ENCODE assay signal across 8 cellular contexts in genomic region chr19:4077800-4078683, GRCh38. TPM values are rescaled to one million over a fixed set of nuclear protein-coding genes. Genes with fewer than 3 reads are reported as not detected.
DNase-seq lines count a peak whose midpoint lies in the region; ATAC-seq and TF ChIP-seq lines count a peak whose summit lies in the region.

No MANE protein-coding gene starts in this region.

- peak; percentile 75 to 85 (median 84) for DNase-seq in Peyer's patch
- peak; percentile 36 for DNase-seq in MCF 10A (ENCODE audit: unreplicated experiment)
- peak; percentile 50 for DNase-seq in medulla oblongata (ENCODE audit: extremely low spot score)
- DNase-seq in testis: peak; percentile 76
- DNase-seq in NCI-H345 treated with DMSO at 0.1 percent for 48 hours (lab: John Stamatoyannopoulos, UW; ENCODE audit: unreplicated experiment): no peak

- no peaks in the 10 kb centered on the region for H3K27me3 ChIP-seq in Peyer's patch
- H3K27me3 ChIP-seq in testis: no peaks in the 10 kb centered on the region

- H3K4me3 ChIP-seq in Peyer's patch: peak overlapping the region; percentile 41 to 53 (median 50)
- H3K4me3 ChIP-seq in testis: peak overlapping the region; percentile 55 to 65

- peak overlapping the region; percentile 36 for H3K4me3 Mint-ChIP-seq in MCF 10A (ENCODE audit: unreplicated experiment)

- no peaks in the 10 kb centered on the region for H3K9me3 Mint-ChIP-seq in MCF 10A (ENCODE audit: unreplicated experiment)

- no peaks in the 10 kb centered on the region for H3K36me3 Mint-ChIP-seq in MCF 10A (ENCODE audit: insufficient read depth, unreplicated experiment)

- H3K36me3 ChIP-seq in Peyer's patch (no peaks in the 10 kb centered on the region), testis (ENCODE audit: low read depth, missing control alignments) (no peaks in the 10 kb centered on the region)

- H3K27ac ChIP-seq in Peyer's patch (peak overlapping the region; percentile 77 to 86 (median 82)), testis (peak overlapping the region; percentile 60 to 80)

- CTCF ChIA-PET in MCF 10A (lab: Yijun Ruan, JAX): interaction anchor here (0.6 kb wide), 2 partner anchors 42 to 558 kb away, joined by 3 to 4 read pairs; no protein-coding TSS in a partner anchor

- no peak for ATAC-seq in GM18505 (IDR thresholded peaks at IDR 0.05; ENCODE audit: unreplicated experiment)
- ATAC-seq in GM19397 (IDR thresholded peaks at IDR 0.05; ENCODE audit: unreplicated experiment): no peak
- ATAC-seq in HG03565 (IDR thresholded peaks at IDR 0.05; ENCODE audit: unreplicated experiment): no peak

- no peak overlapping the region for H3K27ac Mint-ChIP-seq in MCF 10A (ENCODE audit: low read depth, unreplicated experiment)

- H3K9me3 ChIP-seq in Peyer's patch (no peaks in the 10 kb centered on the region), testis (no peaks in the 10 kb centered on the region)

- POLR2A ChIA-PET in MCF 10A (lab: Yijun Ruan, JAX): no interaction called here

- no TSS peak for BruUV-seq in MCF 10A (replicated peaks; lab: Mats Ljungman, UMichigan)

- TF ChIP-seq CTCF in Peyer's patch (IDR thresholded peaks at IDR 0.05): no peak
- TF ChIP-seq CTCF in MCF 10A (IDR thresholded peaks at IDR 0.05; ENCODE audit: unreplicated experiment): no peak
- no peak for TF ChIP-seq CTCF in testis (IDR thresholded peaks at IDR 0.05)

- WGBS in testis, 2 donors: 17 to 32% methylated on average over 14 to 33 of the region's 33 CpGs

- intact Hi-C loops in MCF 10A (cut with micrococcal nuclease): loop anchor here (10.0 kb wide), 1 partner anchor 57 kb away; no protein-coding TSS in a partner anchor
- intact Hi-C loops in testis (cut with DNase I; ENCODE audit: low total_unique reads): no loop called here

- TF ChIP-seq POLR2A in GM18505 (IDR thresholded peaks at IDR 0.05; ENCODE audit: borderline replicate concordance, extremely low read depth, insufficient read depth, insufficient read length): peak; percentile 46
- TF ChIP-seq POLR2A in Peyer's patch (IDR thresholded peaks at IDR 0.05): no peak
- no peak for TF ChIP-seq POLR2A in testis (IDR thresholded peaks at IDR 0.05)

- H3K4me1 Mint-ChIP-seq in MCF 10A (ENCODE audit: insufficient read depth, unreplicated experiment): no peaks in the 10 kb centered on the region

- H3K27me3 Mint-ChIP-seq in MCF 10A (ENCODE audit: insufficient read depth, unreplicated experiment): no peaks in the 10 kb centered on the region

- peaks cover 3 to 18% (median 5%) of the 10 kb centered on the region in 4 donors for H3K4me1 ChIP-seq in Peyer's patch
- H3K4me1 ChIP-seq in testis: peaks cover 4% of the 10 kb centered on the region

RNA-seq across cellular contexts. Expression of gene ZBTB7A, which starts 11.3 kb away (rescaled TPM):
- total RNA-seq in Peyer's patch (100 to 1,000 TPM in 2 of 4 donors, 10 to 100 TPM in 2; 74.3 to 149 (median 96.1) TPM), MCF 10A (2022) (32.7 and 35.1 TPM in 2 replicates), testis (10 to 100 TPM; 42.2 to 49.4 TPM)
- polyA plus RNA-seq in testis (ENCODE audit: insufficient read depth, low read depth, low replicate concordance): 7.5 TPM

RNA-seq across cellular contexts. Expression of gene MAP2K2, which starts 45.9 kb away (rescaled TPM):
- total RNA-seq in Peyer's patch (100 to 1,000 TPM; 168 to 283 (median 220) TPM), MCF 10A (2022) (171 and 230 TPM in 2 replicates), testis (100 to 1,000 TPM; 181 to 225 TPM)
- 241 TPM for polyA plus RNA-seq in testis (ENCODE audit: insufficient read depth, low read depth, low replicate concordance)
